In the genomic region with DNA sequence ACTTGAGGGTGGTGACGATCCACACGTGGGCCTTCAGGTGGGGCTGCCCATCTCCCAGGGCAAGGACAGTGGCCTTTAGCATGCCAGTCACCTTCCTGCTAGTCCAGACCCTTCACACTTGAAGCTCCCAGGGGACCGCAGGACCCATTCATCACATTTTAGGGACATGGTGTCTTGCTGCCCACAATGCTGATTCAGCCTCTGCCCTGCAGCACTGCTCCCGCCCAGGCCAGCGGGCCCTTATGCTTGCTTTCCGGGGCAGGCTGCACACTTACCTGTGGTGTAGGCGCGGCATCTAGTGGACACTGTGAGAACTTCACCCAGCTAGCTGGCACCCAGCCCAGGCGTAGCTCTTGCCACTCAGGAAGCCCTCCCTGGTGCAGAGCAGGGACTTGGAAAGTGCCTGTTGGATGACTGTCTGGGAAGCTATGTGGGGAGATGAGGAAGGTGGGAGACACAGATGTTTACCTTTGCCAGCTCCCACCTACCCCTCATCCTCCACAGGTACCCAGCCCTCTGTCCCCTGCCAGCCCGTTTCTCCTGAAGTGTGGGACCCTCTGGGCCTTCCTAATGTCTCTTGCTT, we compare ENCODE assay signal across 8 cellular contexts. TPM values are rescaled to one million over a fixed set of nuclear protein-coding genes. Genes with fewer than 3 reads are reported as not detected.
DNase-seq lines count a peak whose midpoint lies in the region; ATAC-seq and TF ChIP-seq lines count a peak whose summit lies in the region.

No MANE protein-coding gene starts in this region.

- H3K27ac Mint-ChIP-seq in Calu3 (ENCODE audit: unreplicated experiment): no peak overlapping the region

- no peaks in the 10 kb centered on the region for H3K79me2 ChIP-seq in Loucy (ENCODE audit: insufficient read depth, low read length)

- TF ChIP-seq CTCF in Calu3 (IDR thresholded peaks at IDR 0.05; ENCODE audit: unreplicated experiment): peak; percentile 91
- peak; percentile 94 for TF ChIP-seq CTCF in Loucy (conservative IDR thresholded peaks at IDR 0.05; ENCODE audit: low read length)
- peak; percentile 97 for TF ChIP-seq CTCF in foreskin keratinocyte (conservative IDR thresholded peaks at IDR 0.05)

- no peaks in the 10 kb centered on the region for H3K36me3 ChIP-seq in Loucy (ENCODE audit: insufficient read depth, low read length)

- BruUV-seq in Calu3 (replicated peaks; lab: Mats Ljungman, UMichigan): no TSS peak

- CTCF ChIA-PET in Calu3 (lab: Charles Lee): interaction anchor here (0.6 to 2.3 kb wide), 13 partner anchors 64 to 286 kb away, joined by 3 to 22 read pairs (median 4); no protein-coding TSS in a partner anchor

- no peak overlapping the region for H3K9ac ChIP-seq in Loucy (ENCODE audit: low read depth, low read length, poor library complexity, severe bottlenecking)

- no peak overlapping the region for H3K4me2 ChIP-seq in Loucy (ENCODE audit: low read depth, low read length, poor library complexity, severe bottlenecking)

- H3K36me3 Mint-ChIP-seq in Calu3 (ENCODE audit: insufficient read depth, unreplicated experiment): no peaks in the 10 kb centered on the region

- DNase-seq in Calu3: peak; percentile 87
- peak; percentile 53 to 76 for DNase-seq in SHP77 (lab: John Stamatoyannopoulos, UW)
- peak; percentile 64 for DNase-seq in activated T-helper 9 cell treated with anti-CD3 and anti-CD28 coated beads, Interleukin-2, amount 50 U/mL, for 16 hours (ENCODE audit: low read depth)
- peak; percentile 24 to 54 for DNase-seq in foreskin keratinocyte
- peak in 54 of 56 donors; percentile 15 to 90 (median 64) for DNase-seq in nucleus accumbens (lab: John Stamatoyannopoulos, UW)
- peak; percentile 91 for DNase-seq in superior temporal gyrus (ENCODE audit: extremely low spot score)

- no peaks in the 10 kb centered on the region for H3F3A ChIP-seq in Loucy (ENCODE audit: low read depth)

- H3K9me3 ChIP-seq in Loucy (ENCODE audit: insufficient read depth, low read depth, low read length): no peaks in the 10 kb centered on the region

- no peaks in the 10 kb centered on the region for H3K4me1 Mint-ChIP-seq in Calu3 (ENCODE audit: low read depth, unreplicated experiment)

- peaks cover 65% of the 10 kb centered on the region for H3K27me3 Mint-ChIP-seq in Calu3 (ENCODE audit: unreplicated experiment)

- ATAC-seq in GM21526 (IDR thresholded peaks at IDR 0.05; ENCODE audit: low FRiP score, unreplicated experiment): peak; percentile 57
- peak; percentile 82 for ATAC-seq in foreskin keratinocyte

- H3K4me3 Mint-ChIP-seq in Calu3 (ENCODE audit: low read depth, unreplicated experiment): no peak overlapping the region

- peak overlapping the region; percentile 69; the same call in 1 of the 2 replicates for H2AFZ ChIP-seq in Loucy (ENCODE audit: low read length)

- H3K27ac ChIP-seq in foreskin keratinocyte: no peak overlapping the region

- no peaks in the 10 kb centered on the region for H3K9me2 ChIP-seq in Loucy (replicated peaks; ENCODE audit: low read depth, low read length)

- peaks cover 4% of the 10 kb centered on the region for H3K4me1 ChIP-seq in Loucy (ENCODE audit: insufficient read depth, low read length, poor library complexity, severe bottlenecking)
- no peaks in the 10 kb centered on the region for H3K4me1 ChIP-seq in foreskin keratinocyte

- H3K9me3 Mint-ChIP-seq in Calu3 (ENCODE audit: low read depth, unreplicated experiment): no peaks in the 10 kb centered on the region

- H3K4me3 ChIP-seq in Loucy (ENCODE audit: low read length, poor library complexity, severe bottlenecking): no peak overlapping the region

- H4K20me1 ChIP-seq in Loucy (ENCODE audit: insufficient read depth, low read length, poor library complexity, severe bottlenecking): no peaks in the 10 kb centered on the region

- intact Hi-C loops in Calu3 (cut with micrococcal nuclease; ENCODE audit: unreplicated experiment): loop anchor here (1.0 to 10.0 kb wide), 6 partner anchors 64 to 412 kb away; a partner anchor contains a TSS

- H3K27me3 ChIP-seq in Loucy (ENCODE audit: insufficient read depth, low read length, poor library complexity, severe bottlenecking) (no peaks in the 10 kb centered on the region), foreskin keratinocyte (peaks cover 9% of the 10 kb centered on the region)

RNA-seq across cellular contexts. Expression of a gene that starts 26.3 kb away (rescaled TPM):
- 33.5 and 41.5 TPM in 2 replicates for total RNA-seq in Calu3 (2022)
- 18.4 and 20.4 TPM in 2 replicates for total RNA-seq in foreskin keratinocyte
- polyA plus RNA-seq in foreskin keratinocyte: 2.9 and 3.4 TPM in 2 replicates

Comparison
In these comparisons a context has a peak if more than half of its experiments do, and no peak if none do; other contexts are left out.
1. DNase-seq: peak in every context shown above with its lines; median percentile 91 in superior temporal gyrus; 87 in Calu3; 64 in SHP77; 64 in activated T-helper 9 cell treated with anti-CD3 and anti-CD28 coated beads, Interleukin-2, amount 50 U/mL, for 16 hours; 64 in nucleus accumbens; 39 in foreskin keratinocyte.